ENCODE assay signal across 25 cellular contexts in genomic region chr15:25728816-25729215, GRCh38.
"Had no signal": no experiment of that assay in that cellular context is flagged by ENCODE, and none has a peak within 500 bp of the region (broad histone marks: within the 10 kb centered on the region; RNA-seq: fewer than 3 reads in every experiment).

No MANE protein-coding gene starts in this region.

- H3K27me3 ChIP-seq: esophagus squamous epithelium, gastrocnemius medialis, neural progenitor cell, ovary, SJCRH30, thyroid gland, upper lobe of right lung had no signal

- H3K4me1 Mint-ChIP-seq: activated naive CD4-positive, alpha-beta T cell treated with anti-CD3 and anti-CD28 coated beads, Interleukin-2, amount 50 U/mL, for 24 hours; brain; naive B cell; stimulated activated memory B cell treated with anti-CD40 and anti-IgM and Interleukin-4, amounts not matched to agents 10 μg/mL and 1 μg/mL and 100 μg/mL, for 72 hours had no signal

- H3K9me3 ChIP-seq: esophagus squamous epithelium, gastrocnemius medialis, ovary, prostate gland, SJCRH30, thyroid gland, upper lobe of right lung had no signal

- H3K4me3 ChIP-seq: dorsolateral prefrontal cortex, esophagus squamous epithelium, gastrocnemius medialis, mucosa of descending colon, neural progenitor cell, ovary, prostate gland, SJCRH30, thyroid gland, upper lobe of right lung had no signal

- H3K36me3 ChIP-seq: gastrocnemius medialis, neural progenitor cell, ovary, prostate gland, SJCRH30, thyroid gland, WERI-Rb-1 had no signal

- H3K27me3 Mint-ChIP-seq: activated CD4-positive, alpha-beta T cell treated with anti-CD3 and anti-CD28 coated beads, Interleukin-2, amount 10 ng/mL, durations not matched to agents 7 days and 5 days; activated naive CD4-positive, alpha-beta T cell treated with anti-CD3 and anti-CD28 coated beads, Interleukin-2, amount 50 U/mL, for 24 hours; stimulated activated memory B cell treated with anti-CD40 and anti-IgM and Interleukin-4, amounts not matched to agents 10 μg/mL and 1 μg/mL and 100 μg/mL, for 72 hours; T-cell had no signal

- H3K9me3 Mint-ChIP-seq: activated CD4-positive, alpha-beta T cell treated with anti-CD3 and anti-CD28 coated beads, Interleukin-2, amount 10 ng/mL, durations not matched to agents 7 days and 5 days; activated naive CD4-positive, alpha-beta T cell treated with anti-CD3 and anti-CD28 coated beads, Interleukin-2, amount 50 U/mL, for 24 hours; activated T-helper 1 cell treated with anti-CD3 and anti-CD28 coated beads, Interleukin-12 subunit alpha, Interleukin-12 subunit beta, Interleukin-2, Interleukin-4 antibody, amounts not matched to agents 30 ng/mL and 10 ng/mL and 1 ng/mL, durations not matched to agents 14 hours and 24 hours and 36 hours; stimulated activated memory B cell treated with anti-CD40 and anti-IgM and Interleukin-4, amounts not matched to agents 10 μg/mL and 1 μg/mL and 100 μg/mL, for 72 hours; T-cell; T-helper 2 cell treated with Interferon-gamma antibody and Interleukin-4, amounts not matched to agents 5 μg/mL and 100 μg/mL, for 36 hours had no signal

- ATAC-seq: gastrocnemius medialis; mucosa of descending colon; stimulated activated memory B cell treated with anti-CD40 and anti-IgM and Interleukin-4, amounts not matched to agents 10 μg/mL and 1 μg/mL and 100 μg/mL, for 72 hours; T-cell; upper lobe of right lung had no signal

- H3K27ac Mint-ChIP-seq: activated CD4-positive, alpha-beta T cell treated with anti-CD3 and anti-CD28 coated beads, Interleukin-2, amount 10 ng/mL, durations not matched to agents 7 days and 5 days; brain; neural progenitor cell; stimulated activated memory B cell treated with anti-CD40 and anti-IgM and Interleukin-4, amounts not matched to agents 10 μg/mL and 1 μg/mL and 100 μg/mL, for 72 hours; T-cell; T-helper 2 cell treated with Interferon-gamma antibody and Interleukin-4, amounts not matched to agents 5 μg/mL and 100 μg/mL, for 36 hours had no signal

- H3K36me3 Mint-ChIP-seq: brain; naive B cell; stimulated activated memory B cell treated with anti-CD40 and anti-IgM and Interleukin-4, amounts not matched to agents 10 μg/mL and 1 μg/mL and 100 μg/mL, for 72 hours had no signal

- H3K27ac ChIP-seq: dorsolateral prefrontal cortex, esophagus squamous epithelium, gastrocnemius medialis, neural progenitor cell, ovary, prostate gland, SJCRH30, thyroid gland, upper lobe of right lung, WERI-Rb-1 had no signal

- H3K4me1 ChIP-seq: esophagus squamous epithelium, gastrocnemius medialis, neural progenitor cell, prostate gland, thyroid gland, upper lobe of right lung had no signal

- DNase-seq: activated CD4-positive, alpha-beta T cell treated with anti-CD3 and anti-CD28 coated beads, Interleukin-2, amount 10 ng/mL, durations not matched to agents 7 days and 5 days; activated CD4-positive, CD25-positive, alpha-beta regulatory T cell treated with anti-CD3 and anti-CD28 coated beads, Interleukin-2, amount 50 U/mL, for 72 hours; activated gamma-delta T cell; caudate nucleus; esophagus squamous epithelium; gastrocnemius medialis; hippocampal formation; mesenchymal stem cell; mucosa of descending colon; naive B cell; ovary; SJCRH30; stimulated activated CD4-positive, alpha-beta T cell treated with anti-CD3 and anti-CD28 coated beads, Interleukin-1b, Interleukin-23, amount 100 ng/mL, for 48 hours; thyroid gland; upper lobe of right lung; WERI-Rb-1 had no signal

- H3K4me3 Mint-ChIP-seq: activated CD4-positive, alpha-beta T cell treated with anti-CD3 and anti-CD28 coated beads, Interleukin-2, amount 10 ng/mL, durations not matched to agents 7 days and 5 days; activated naive CD4-positive, alpha-beta T cell treated with anti-CD3 and anti-CD28 coated beads, Interleukin-2, amount 50 U/mL, for 24 hours; activated T-helper 1 cell treated with anti-CD3 and anti-CD28 coated beads, Interleukin-12 subunit alpha, Interleukin-12 subunit beta, Interleukin-2, Interleukin-4 antibody, amounts not matched to agents 30 ng/mL and 10 ng/mL and 1 ng/mL, durations not matched to agents 14 hours and 24 hours and 36 hours; brain; naive B cell; neural progenitor cell; stimulated activated memory B cell treated with anti-CD40 and anti-IgM and Interleukin-4, amounts not matched to agents 10 μg/mL and 1 μg/mL and 100 μg/mL, for 72 hours; T-cell; T-helper 2 cell treated with Interferon-gamma antibody and Interleukin-4, amounts not matched to agents 5 μg/mL and 100 μg/mL, for 36 hours had no signal
